ENCODE assay signal across 1 cellular context in the genomic region with DNA sequence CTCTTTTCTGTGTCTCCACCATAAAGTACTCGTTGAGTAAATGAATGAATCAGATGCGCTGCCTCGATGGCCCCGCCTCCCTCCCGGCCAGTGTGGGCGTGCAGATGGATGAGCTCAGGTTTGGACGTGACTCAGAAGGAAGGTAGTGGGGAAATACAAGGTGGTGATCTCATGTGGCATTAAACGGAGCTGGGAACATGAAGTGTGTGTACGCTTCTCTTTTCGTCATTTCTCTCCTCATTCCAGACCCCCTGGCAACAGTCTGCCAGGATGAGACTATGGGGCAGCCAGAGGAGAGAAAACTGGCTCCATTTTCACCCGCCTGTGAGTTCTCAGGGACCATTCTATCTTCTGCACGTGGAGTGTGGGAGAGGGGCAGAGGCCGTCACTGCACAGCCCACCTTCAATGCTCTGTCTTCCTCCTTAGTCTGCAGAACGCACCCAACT.
TF ChIP-seq lines count a peak whose summit lies in the region.

No MANE protein-coding gene starts in this region.

TF ChIP-seq in HEK293, 187 proteins besides CTCF, POLR2A, EP300 and RAD21 (continued from another document):
- TF ChIP-seq, protein P1, sequence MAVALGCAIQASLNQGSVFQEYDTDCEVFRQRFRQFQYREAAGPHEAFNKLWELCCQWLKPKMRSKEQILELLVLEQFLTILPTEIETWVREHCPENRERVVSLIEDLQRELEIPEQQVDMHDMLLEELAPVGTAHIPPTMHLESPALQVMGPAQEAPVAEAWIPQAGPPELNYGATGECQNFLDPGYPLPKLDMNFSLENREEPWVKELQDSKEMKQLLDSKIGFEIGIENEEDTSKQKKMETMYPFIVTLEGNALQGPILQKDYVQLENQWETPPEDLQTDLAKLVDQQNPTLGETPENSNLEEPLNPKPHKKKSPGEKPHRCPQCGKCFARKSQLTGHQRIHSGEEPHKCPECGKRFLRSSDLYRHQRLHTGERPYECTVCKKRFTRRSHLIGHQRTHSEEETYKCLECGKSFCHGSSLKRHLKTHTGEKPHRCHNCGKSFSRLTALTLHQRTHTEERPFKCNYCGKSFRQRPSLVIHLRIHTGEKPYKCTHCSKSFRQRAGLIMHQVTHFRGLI (tag by site-specific recombination; IDR thresholded peaks at IDR 0.05) = no peak
- TF ChIP-seq GLI2 (tag by site-specific recombination; IDR thresholded peaks at IDR 0.05; ENCODE audit: borderline replicate concordance, low read depth) (no peak), ZNF623 (tag by site-specific recombination; IDR thresholded peaks at IDR 0.05) (no peak), ZNF654 (tag by site-specific recombination; IDR thresholded peaks at IDR 0.05; ENCODE audit: low read depth) (no peak), HIC1 (tag by site-specific recombination; IDR thresholded peaks at IDR 0.05) (no peak), ZNF600 (tag by site-specific recombination; IDR thresholded peaks at IDR 0.05) (peak; percentile 82), SP3 (tag by site-specific recombination; IDR thresholded peaks at IDR 0.05) (peak; percentile 62), ZBTB20 (tag by site-specific recombination; IDR thresholded peaks at IDR 0.05) (peak; percentile 32; the same call in 1 of the 2 replicates), KLF8 (tag by site-specific recombination; IDR thresholded peaks at IDR 0.05) (peak; percentile 63), ZNF658 (tag by site-specific recombination; IDR thresholded peaks at IDR 0.05) (no peak), ZNF366 (tag by site-specific recombination; conservative IDR thresholded peaks at IDR 0.05) (peak; percentile 77), ZFP3 (tag by site-specific recombination; IDR thresholded peaks at IDR 0.05; ENCODE audit: low read depth) (no peak), IKZF3 (tag by site-specific recombination; IDR thresholded peaks at IDR 0.05) (peak; percentile 66; the same call in 1 of the 2 replicates), EGR2 (tag by site-specific recombination; IDR thresholded peaks at IDR 0.05; ENCODE audit: low read depth) (peak; percentile 88), GLIS2 (tag by site-specific recombination; IDR thresholded peaks at IDR 0.05) (no peak; the same call in 1 of the 2 replicates), ZNF777 (tag by site-specific recombination; IDR thresholded peaks at IDR 0.05; ENCODE audit: borderline replicate concordance) (no peak), KLF1 (tag by site-specific recombination; IDR thresholded peaks at IDR 0.05) (no peak), ZNF837 (tag by site-specific recombination; IDR thresholded peaks at IDR 0.05) (no peak), ZNF549 (tag by site-specific recombination; IDR thresholded peaks at IDR 0.05) (no peak)
- TF ChIP-seq, protein P2, sequence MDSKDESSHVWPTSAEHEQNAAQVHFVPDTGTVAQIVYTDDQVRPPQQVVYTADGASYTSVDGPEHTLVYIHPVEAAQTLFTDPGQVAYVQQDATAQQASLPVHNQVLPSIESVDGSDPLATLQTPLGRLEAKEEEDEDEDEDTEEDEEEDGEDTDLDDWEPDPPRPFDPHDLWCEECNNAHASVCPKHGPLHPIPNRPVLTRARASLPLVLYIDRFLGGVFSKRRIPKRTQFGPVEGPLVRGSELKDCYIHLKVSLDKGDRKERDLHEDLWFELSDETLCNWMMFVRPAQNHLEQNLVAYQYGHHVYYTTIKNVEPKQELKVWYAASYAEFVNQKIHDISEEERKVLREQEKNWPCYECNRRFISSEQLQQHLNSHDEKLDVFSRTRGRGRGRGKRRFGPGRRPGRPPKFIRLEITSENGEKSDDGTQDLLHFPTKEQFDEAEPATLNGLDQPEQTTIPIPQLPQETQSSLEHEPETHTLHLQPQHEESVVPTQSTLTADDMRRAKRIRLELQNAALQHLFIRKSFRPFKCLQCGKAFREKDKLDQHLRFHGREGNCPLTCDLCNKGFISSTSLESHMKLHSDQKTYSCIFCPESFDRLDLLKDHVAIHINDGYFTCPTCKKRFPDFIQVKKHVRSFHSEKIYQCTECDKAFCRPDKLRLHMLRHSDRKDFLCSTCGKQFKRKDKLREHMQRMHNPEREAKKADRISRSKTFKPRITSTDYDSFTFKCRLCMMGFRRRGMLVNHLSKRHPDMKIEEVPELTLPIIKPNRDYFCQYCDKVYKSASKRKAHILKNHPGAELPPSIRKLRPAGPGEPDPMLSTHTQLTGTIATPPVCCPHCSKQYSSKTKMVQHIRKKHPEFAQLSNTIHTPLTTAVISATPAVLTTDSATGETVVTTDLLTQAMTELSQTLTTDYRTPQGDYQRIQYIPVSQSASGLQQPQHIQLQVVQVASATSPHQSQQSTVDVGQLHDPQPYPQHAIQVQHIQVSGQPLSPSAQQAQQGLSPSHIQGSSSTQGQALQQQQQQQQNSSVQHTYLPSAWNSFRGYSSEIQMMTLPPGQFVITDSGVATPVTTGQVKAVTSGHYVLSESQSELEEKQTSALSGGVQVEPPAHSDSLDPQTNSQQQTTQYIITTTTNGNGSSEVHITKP (tag by site-specific recombination; IDR thresholded peaks at IDR 0.05) = peak; percentile 64
- TF ChIP-seq, protein P3, sequence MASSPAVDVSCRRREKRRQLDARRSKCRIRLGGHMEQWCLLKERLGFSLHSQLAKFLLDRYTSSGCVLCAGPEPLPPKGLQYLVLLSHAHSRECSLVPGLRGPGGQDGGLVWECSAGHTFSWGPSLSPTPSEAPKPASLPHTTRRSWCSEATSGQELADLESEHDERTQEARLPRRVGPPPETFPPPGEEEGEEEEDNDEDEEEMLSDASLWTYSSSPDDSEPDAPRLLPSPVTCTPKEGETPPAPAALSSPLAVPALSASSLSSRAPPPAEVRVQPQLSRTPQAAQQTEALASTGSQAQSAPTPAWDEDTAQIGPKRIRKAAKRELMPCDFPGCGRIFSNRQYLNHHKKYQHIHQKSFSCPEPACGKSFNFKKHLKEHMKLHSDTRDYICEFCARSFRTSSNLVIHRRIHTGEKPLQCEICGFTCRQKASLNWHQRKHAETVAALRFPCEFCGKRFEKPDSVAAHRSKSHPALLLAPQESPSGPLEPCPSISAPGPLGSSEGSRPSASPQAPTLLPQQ (tag by site-specific recombination; IDR thresholded peaks at IDR 0.05) = 0 out of 2 replicates have a peak, but pooled peaks have one; percentile 41
- TF ChIP-seq, protein P4, sequence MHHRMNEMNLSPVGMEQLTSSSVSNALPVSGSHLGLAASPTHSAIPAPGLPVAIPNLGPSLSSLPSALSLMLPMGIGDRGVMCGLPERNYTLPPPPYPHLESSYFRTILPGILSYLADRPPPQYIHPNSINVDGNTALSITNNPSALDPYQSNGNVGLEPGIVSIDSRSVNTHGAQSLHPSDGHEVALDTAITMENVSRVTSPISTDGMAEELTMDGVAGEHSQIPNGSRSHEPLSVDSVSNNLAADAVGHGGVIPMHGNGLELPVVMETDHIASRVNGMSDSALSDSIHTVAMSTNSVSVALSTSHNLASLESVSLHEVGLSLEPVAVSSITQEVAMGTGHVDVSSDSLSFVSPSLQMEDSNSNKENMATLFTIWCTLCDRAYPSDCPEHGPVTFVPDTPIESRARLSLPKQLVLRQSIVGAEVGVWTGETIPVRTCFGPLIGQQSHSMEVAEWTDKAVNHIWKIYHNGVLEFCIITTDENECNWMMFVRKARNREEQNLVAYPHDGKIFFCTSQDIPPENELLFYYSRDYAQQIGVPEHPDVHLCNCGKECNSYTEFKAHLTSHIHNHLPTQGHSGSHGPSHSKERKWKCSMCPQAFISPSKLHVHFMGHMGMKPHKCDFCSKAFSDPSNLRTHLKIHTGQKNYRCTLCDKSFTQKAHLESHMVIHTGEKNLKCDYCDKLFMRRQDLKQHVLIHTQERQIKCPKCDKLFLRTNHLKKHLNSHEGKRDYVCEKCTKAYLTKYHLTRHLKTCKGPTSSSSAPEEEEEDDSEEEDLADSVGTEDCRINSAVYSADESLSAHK (tag by site-specific recombination; IDR thresholded peaks at IDR 0.05) = no peak
